Comparison of ENCODE assay signal across 21 cellular contexts in the genomic region with DNA sequence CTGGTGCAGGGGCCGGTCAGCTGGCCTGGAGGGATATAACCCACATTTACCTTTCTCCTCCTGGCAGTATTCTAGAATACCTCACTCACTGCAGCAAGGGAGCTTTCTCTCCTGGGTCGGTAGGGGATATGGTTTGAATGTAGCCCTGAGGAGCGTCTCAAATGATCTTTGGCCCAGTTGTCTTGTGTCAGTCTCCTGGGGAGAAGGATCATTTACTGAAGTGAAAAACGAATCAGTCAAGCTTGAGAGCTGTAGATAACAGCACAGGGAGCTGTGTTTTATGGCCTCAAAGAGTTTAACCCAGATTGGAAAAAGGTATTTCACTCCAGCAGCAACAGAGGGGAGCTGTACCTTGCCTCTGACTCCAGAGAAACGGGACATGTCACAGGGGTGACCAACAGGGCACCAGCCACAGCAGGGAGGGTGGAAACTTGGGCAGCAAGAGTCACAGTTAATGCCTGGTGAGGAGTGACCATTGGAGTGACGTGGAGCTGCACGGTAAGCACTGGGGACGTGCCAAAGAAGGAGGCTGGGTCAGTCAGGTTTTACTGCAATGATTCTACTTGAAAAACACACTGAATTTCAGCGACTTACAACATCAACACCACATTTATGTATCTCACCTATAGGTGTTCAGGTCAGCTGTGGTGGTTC. TPM values are rescaled to one million over a fixed set of nuclear protein-coding genes. Genes with fewer than 3 reads are reported as not detected.
A peak's percentile ranks its signal among the peaks of the same experiment; 100 is the strongest.
DNase-seq lines count a peak whose midpoint lies in the region; ATAC-seq, FAIRE-seq and TF ChIP-seq lines count a peak whose summit lies in the region.
"Had no signal": no experiment of that assay in that cellular context is flagged by ENCODE, and none has a peak within 500 bp of the region (broad histone marks: within the 10 kb centered on the region; RNA-seq: fewer than 3 reads in every experiment).

No MANE protein-coding gene starts in this region.

- H2BK5ac ChIP-seq in H1 (ENCODE audit: low read depth, low read length) = no peak overlapping the region

- no peaks in the 10 kb centered on the region for H4K20me1 ChIP-seq in H1 (replicated peaks in 1 of 2; ENCODE audit: control insufficient read depth in 1 of 2, insufficient read depth in 2 of 2, low read length in 2 of 2)
- no peaks in the 10 kb centered on the region for H4K20me1 ChIP-seq in osteoblast (ENCODE audit: insufficient read depth, low read length)

- intact Hi-C loops in Right ventricle myocardium superior (cut with DNase I) (no loop called here), right cardiac atrium (cut with DNase I) (no loop called here), thyroid gland (cut with DNase I) (no loop called here)

- H3K4me3 ChIP-seq in right cardiac atrium (ENCODE audit: low read length) = no peak overlapping the region
- H3K4me3 ChIP-seq in H1 (ENCODE audit: extremely low read depth in 1 of 4, insufficient read depth in 2 of 4, low read depth in 3 of 4, low read length in 4 of 4) = 0 out of 8 replicates have a peak overlapping the region, but pooled peaks of 1 of the 4 experiments have one; percentile 3
- no peak overlapping the region for H3K4me3 ChIP-seq in mesodermal cell (ENCODE audit: extremely low read depth, insufficient read depth, low read length, poor library complexity, severe bottlenecking)
- H3K4me3 ChIP-seq in thyroid gland (replicated peaks in 1 of 3) = no peak overlapping the region
- no peak overlapping the region for H3K4me3 ChIP-seq in osteoblast (ENCODE audit: insufficient read depth, low read length)
- H3K4me3 ChIP-seq: psoas muscle, smooth muscle cell had no signal

- no peak overlapping the region for H3K14ac ChIP-seq in H1 (ENCODE audit: insufficient read length)

- no peak for DNase-seq in Right ventricle myocardium superior
- DNase-seq in right cardiac atrium = no peak
- no peak for DNase-seq in H1 (ENCODE audit: low read depth in 1 of 2, low spot score in 2 of 2)
- DNase-seq in thyroid gland = peak; percentile 67 to 73
- no peak for DNase-seq in osteoblast (ENCODE audit: insufficient read length, low spot score, missing footprints)
- no peak for DNase-seq in stimulated activated naive CD4-positive, alpha-beta T cell treated with Interleukin-2 at 50 U/mL for 16 hours (lab: John Stamatoyannopoulos, UW)
- no peak for DNase-seq in anterior cingulate cortex (lab: John Stamatoyannopoulos, UW)
- DNase-seq: activated CD4-positive, alpha-beta T cell treated with anti-CD3 and anti-CD28 coated beads, Interleukin-2, amount 10 ng/mL, durations not matched to agents 7 days and 5 days; CD8-positive, alpha-beta memory T cell; DMS53; foreskin fibroblast; mesenchymal stem cell; naive thymus-derived CD4-positive, alpha-beta T cell; NCI-H1092; psoas muscle; stimulated activated naive CD4-positive, alpha-beta T cell; T-helper 2 cell had no signal

- H3K9me3 ChIP-seq in right cardiac atrium (ENCODE audit: control insufficient read depth, low read length) (no peaks in the 10 kb centered on the region), H1 (ENCODE audit: insufficient read depth in 2 of 2, low read depth in 1 of 2, low read length in 1 of 2) (no peaks in the 10 kb centered on the region), mesodermal cell (ENCODE audit: control insufficient read depth, low read length) (no peaks in the 10 kb centered on the region), thyroid gland (no peaks in the 10 kb centered on the region), osteoblast (ENCODE audit: low read depth, low read length) (no peaks in the 10 kb centered on the region)
- H3K9me3 ChIP-seq: psoas muscle had no signal

- TF ChIP-seq CTCF in H1 (IDR thresholded peaks at IDR 0.05; ENCODE audit: control extremely low read depth in 1 of 3, insufficient read depth in 1 of 3, low read depth in 1 of 3, low read length in 3 of 3) (no peak), thyroid gland (IDR thresholded peaks at IDR 0.05) (no peak), osteoblast (IDR thresholded peaks at IDR 0.05; ENCODE audit: extremely low read depth, low read depth, low read length) (no peak)

- H3K4me2 ChIP-seq in H1 (ENCODE audit: insufficient read depth in 1 of 2, low read depth in 2 of 2, low read length in 2 of 2) (peak overlapping the region in 1 of 2 experiments; percentile 38; a peak in 1 of 4 replicates), osteoblast (ENCODE audit: insufficient read depth, low read length) (no peak overlapping the region)
- H3K4me2 ChIP-seq: smooth muscle cell had no signal

- H3K18ac ChIP-seq in H1 (ENCODE audit: extremely low read depth, low read length) = 0 out of 2 replicates have a peak overlapping the region, but pooled peaks have one; percentile 13

- H3K27me3 ChIP-seq in right cardiac atrium (ENCODE audit: control insufficient read depth, insufficient read depth) (no peaks in the 10 kb centered on the region), H1 (replicated peaks in 1 of 4; ENCODE audit: control insufficient read depth in 3 of 4, extremely low read depth in 1 of 4, insufficient read depth in 3 of 4, low read length in 3 of 4) (no peaks in the 10 kb centered on the region), thyroid gland (no peaks in the 10 kb centered on the region), osteoblast (ENCODE audit: insufficient read depth, low read length) (no peaks in the 10 kb centered on the region)

- no peak overlapping the region for H3K4ac ChIP-seq in H1 (replicated peaks; ENCODE audit: insufficient read length, low read depth, low read length)

- CTCF ChIA-PET in H1 (lab: Charles Lee; ENCODE audit: partially characterized antibody) = interaction anchor here (0.8 to 3.5 kb wide), 9 partner anchors 8 to 442 kb away, joined by 3 to 39 read pairs (median 4); no protein-coding TSS in a partner anchor

- H4K91ac ChIP-seq in H1 (replicated peaks; ENCODE audit: insufficient read length, low read length) = no peak overlapping the region

- TF ChIP-seq EP300 in H1 (IDR thresholded peaks at IDR 0.05; ENCODE audit: borderline replicate concordance in 1 of 2, low read depth in 2 of 2, low read length in 2 of 2) = no peak

- H3K23ac ChIP-seq in H1 (ENCODE audit: insufficient read length) = no peak overlapping the region

- H4K5ac ChIP-seq in H1 (ENCODE audit: insufficient read length, low read depth, low read length) = no peak overlapping the region

- H2BK120ac ChIP-seq in H1 (replicated peaks; ENCODE audit: low read depth, low read length) = no peak overlapping the region

- H3K79me1 ChIP-seq in H1 (ENCODE audit: low read depth, low read length) = no peaks in the 10 kb centered on the region

- 67% methylated on average over 9 of the region's 9 CpGs for WGBS in right cardiac atrium
- WGBS in H1 (ENCODE audit: extremely low coverage in 1 of 2, insufficient coverage in 1 of 2, insufficient read length in 1 of 2, insufficient replicate concordance in 2 of 2, low coverage in 1 of 2, low lambda C conversion rate in 2 of 2, missing lambda C conversion rate in 1 of 2), 2 experiments = 70% methylated on average over 9 of the region's 9 CpGs; no CpG with 5 or more reads in 1 of the 2 experiments
- 75 to 79% methylated on average over 6 to 7 of the region's 9 CpGs for WGBS in mesodermal cell (ENCODE audit: insufficient coverage in 2 of 2), 2 experiments
- 41 to 46% methylated on average over 9 of the region's 9 CpGs for WGBS in thyroid gland, 2 donors

- no peak overlapping the region for H3K56ac ChIP-seq in H1 (replicated peaks; ENCODE audit: insufficient read length, low read depth, low read length)

- FAIRE-seq in H1 (lab: Jason Lieb, UNC) = no peak
- FAIRE-seq: A204.1 had no signal

- H3K79me2 ChIP-seq in H1 (ENCODE audit: control insufficient read depth in 1 of 2, insufficient read depth in 2 of 2, low read length in 2 of 2) (no peaks in the 10 kb centered on the region), osteoblast (ENCODE audit: insufficient read depth, low read length) (no peaks in the 10 kb centered on the region)

- no peak overlapping the region for H3K9ac ChIP-seq in H1 (replicated peaks in 1 of 4; ENCODE audit: extremely low read depth in 1 of 4, low read depth in 3 of 4, low read length in 3 of 4)

- TF ChIP-seq RAD21 in H1 (IDR thresholded peaks at IDR 0.05 in 1 of 2, conservative IDR thresholded peaks at IDR 0.05 in 1 of 2; ENCODE audit: low read depth in 2 of 2, low read length in 2 of 2) = no peak

- H2BK12ac ChIP-seq in H1 (ENCODE audit: low read depth, low read length) = peak overlapping the region; percentile 71; the same call in 1 of the 2 replicates

- no peaks in the 10 kb centered on the region for H3K36me3 ChIP-seq in H1 (ENCODE audit: control insufficient read depth in 2 of 4, insufficient read depth in 4 of 4, low read length in 3 of 4)
- no peaks in the 10 kb centered on the region for H3K36me3 ChIP-seq in mesodermal cell (ENCODE audit: control insufficient read depth, insufficient read depth, low read length)
- no peaks in the 10 kb centered on the region for H3K36me3 ChIP-seq in thyroid gland
- no peaks in the 10 kb centered on the region for H3K36me3 ChIP-seq in osteoblast (ENCODE audit: insufficient read depth, low read length)

- ATAC-seq in Right ventricle myocardium superior (ENCODE audit: poor library complexity) (peak; percentile 18), right cardiac atrium (no peak)
- ATAC-seq: naive thymus-derived CD4-positive, alpha-beta T cell had no signal

- no peak overlapping the region for H3K27ac ChIP-seq in right cardiac atrium (ENCODE audit: low read length)
- H3K27ac ChIP-seq in H1 (ENCODE audit: low read depth, low read length) = no peak overlapping the region
- H3K27ac ChIP-seq in mesodermal cell (ENCODE audit: low read depth, low read length, severe bottlenecking) = peak overlapping the region; percentile 36
- peak overlapping the region in 1 of 3 donors; percentile 54 for H3K27ac ChIP-seq in thyroid gland
- H3K27ac ChIP-seq in osteoblast (ENCODE audit: low read depth, low read length) = no peak overlapping the region
- H3K27ac ChIP-seq: epithelial cell of prostate, psoas muscle had no signal

- 0 out of 2 replicates have a peak overlapping the region, but pooled peaks have one; percentile 21 for H2BK20ac ChIP-seq in H1 (ENCODE audit: low read length)

- H2BK15ac ChIP-seq in H1 (ENCODE audit: low read length) = no peak overlapping the region

- POLR2A ChIA-PET in H1 (lab: Charles Lee; ENCODE audit: partially characterized antibody) = interaction anchor here (1.3 kb wide), 1 partner anchor 34 kb away, joined by 4 read pairs; no protein-coding TSS in a partner anchor

- H2AK5ac ChIP-seq in H1 (ENCODE audit: low read depth, low read length) = no peak overlapping the region

- 0 out of 2 replicates have a peak overlapping the region, but pooled peaks have one; percentile 62 for H4K8ac ChIP-seq in H1 (ENCODE audit: extremely low read depth, insufficient read depth, low read length)

- H3K4me1 ChIP-seq in right cardiac atrium (ENCODE audit: control insufficient read depth, insufficient read depth, low read length) (peaks cover 1% of the 10 kb centered on the region), H1 (replicated peaks in 1 of 4; ENCODE audit: control insufficient read depth in 3 of 4, insufficient read depth in 4 of 4, low read length in 3 of 4) (peaks cover 2 to 11% (median 9%) of the 10 kb centered on the region in 4 experiments; a peak in 6 of 7 replicates), mesodermal cell (ENCODE audit: control insufficient read depth, insufficient read depth, low read length, poor library complexity, severe bottlenecking) (no peaks in the 10 kb centered on the region), thyroid gland (peaks cover 0 to 9% of the 10 kb centered on the region in 2 donors), osteoblast (ENCODE audit: insufficient read depth, low read length) (no peaks in the 10 kb centered on the region)
- H3K4me1 ChIP-seq: psoas muscle had no signal

- no peaks in the 10 kb centered on the region for H3K23me2 ChIP-seq in H1 (ENCODE audit: low read depth, low read length)

- H2AFZ ChIP-seq in H1 (ENCODE audit: low read length) (peak overlapping the region; percentile 9; the same call in 1 of the 2 replicates), osteoblast (ENCODE audit: low read length) (no peak overlapping the region)

- TF ChIP-seq POLR2A in H1 (IDR thresholded peaks at IDR 0.05; ENCODE audit: control extremely low read depth in 1 of 2, low read depth in 2 of 2, low read length in 2 of 2) = no peak
- TF ChIP-seq POLR2A in thyroid gland (IDR thresholded peaks at IDR 0.05) = no peak

RNA-seq across cellular contexts. Expression of a gene that starts 29.8 kb away (rescaled TPM):
- total RNA-seq in Right ventricle myocardium superior (46.9 TPM), right cardiac atrium (10 to 100 TPM; 54.6 to 58.7 (median 55.9) TPM), thyroid gland (100 to 1,000 TPM in 1 of 4 donors, 10 to 100 TPM in 3; 85.1 to 109 (median 92.2) TPM), osteoblast (80.7 and 86.1 TPM in 2 replicates)
- polyA plus RNA-seq in right cardiac atrium (28.9 TPM), H1 (2011; rRNA removed) (85.6 and 92.7 TPM in 2 replicates)
- 66.2 and 68.8 TPM in 2 replicates for total RNA-seq in H1 (2021; fragmentation: NEBNext Ultra II Directional; extraction: Animal tissue kit (Norgen Biotek cat#: 25700))
- polyA plus RNA-seq in H1 (2011; cell fraction: cytosol; rRNA removed) = 65.6 TPM
- 153 TPM for polyA plus RNA-seq in H1 (2011; cell fraction: nucleus; rRNA removed)
- polyA plus RNA-seq in H1 (2012, experiment 1 of 2) = 32.8 to 53.6 TPM (median 40.0 TPM) in 4 replicates
- polyA plus RNA-seq in H1 (2012, experiment 2 of 2) = 3.5 TPM
- polyA plus RNA-seq in H1 (2013, experiment 1 of 2) = 49.9 TPM
- 51.6 TPM for polyA plus RNA-seq in H1 (2013, experiment 2 of 2)
- polyA minus RNA-seq in H1 (2011; rRNA and poly(A)+ RNA removed) = 317 and 380 TPM in 2 replicates
- polyA minus RNA-seq in H1 (2011; cell fraction: cytosol; rRNA and poly(A)+ RNA removed) = 67.5 TPM
- polyA minus RNA-seq in H1 (2011; cell fraction: nucleus; rRNA and poly(A)+ RNA removed) = 193 TPM
- polyA plus RNA-seq in mesodermal cell (2013, experiment 1 of 2) = 86.5 TPM
- polyA plus RNA-seq in mesodermal cell (2013, experiment 2 of 2) = 80.6 TPM

Comparison
In these comparisons a context has a peak if more than half of its experiments do, and no peak if none do; other contexts are left out.
1. DNase-seq: peak in thyroid gland (2 of 2); none in Right ventricle myocardium superior (single experiment), right cardiac atrium (0 of 3), H1 (0 of 2), osteoblast (single experiment), stimulated activated naive CD4-positive, alpha-beta T cell treated with Interleukin-2 at 50 U/mL for 16 hours (single experiment) and anterior cingulate cortex (0 of 58).